ENCODE assay signal across 18 cellular contexts in genomic region chr1:109886827-109887226, GRCh38. TPM values are rescaled to one million over a fixed set of nuclear protein-coding genes. Genes with fewer than 3 reads are reported as not detected.
DNase-seq lines count a peak whose midpoint lies in the region; ATAC-seq and TF ChIP-seq lines count a peak whose summit lies in the region.
"Had no signal": no experiment of that assay in that cellular context is flagged by ENCODE, and none has a peak within 500 bp of the region (broad histone marks: within the 10 kb centered on the region; RNA-seq: fewer than 3 reads in every experiment).

No MANE protein-coding gene starts in this region.

- no TSS peak for BruUV-seq in MCF 10A (replicated peaks; lab: Mats Ljungman, UMichigan)

- peak overlapping the region in 10 of 11 experiments; percentile 51 to 81 (median 70); a peak in 19 of 22 replicates for H3K27ac ChIP-seq in BLaER1 treated with 17β-estradiol and CSF1 and Interleukin-3, amounts not matched to agents 10 nM and 100 nM
- H3K27ac ChIP-seq in Peyer's patch (peak overlapping the region in 1 of 4 donors; percentile 50), adrenal gland (no peak overlapping the region)
- H3K27ac ChIP-seq: cardiac muscle cell, SK-N-MC had no signal

- no peaks in the 10 kb centered on the region for H3K27me3 Mint-ChIP-seq in MCF 10A (ENCODE audit: insufficient read depth, unreplicated experiment)
- H3K27me3 Mint-ChIP-seq: activated CD4-positive, alpha-beta memory T cell treated with anti-CD3 and anti-CD28 coated beads for 36 hours had no signal

- TF ChIP-seq POLR2A in Peyer's patch (IDR thresholded peaks at IDR 0.05) (no peak), adrenal gland (IDR thresholded peaks at IDR 0.05) (no peak)

- intact Hi-C loops in adrenal gland (cut with DNase I): no loop called here
- intact Hi-C loops in MCF 10A (cut with micrococcal nuclease): no loop called here

- no peak for ATAC-seq in HG02970 (IDR thresholded peaks at IDR 0.05; ENCODE audit: low FRiP score, unreplicated experiment)
- ATAC-seq: right cardiac atrium had no signal

- no peaks in the 10 kb centered on the region for H4K20me1 ChIP-seq in BLaER1 treated with 17β-estradiol and CSF1 and Interleukin-3, amounts not matched to agents 10 nM and 100 nM

- in situ Hi-C loops in KBM-7 (cut with MboI; ENCODE audit: low pct_unique_long_range_greater_than_20kb, low sequenced_read_pairs) (no loop called here), GM13976 (cut with MboI; ENCODE audit: low sequenced_read_pairs, unreplicated experiment) (no loop called here)

- no peaks in the 10 kb centered on the region for H3K36me3 Mint-ChIP-seq in MCF 10A (ENCODE audit: insufficient read depth, unreplicated experiment)
- H3K36me3 Mint-ChIP-seq: activated CD4-positive, alpha-beta memory T cell treated with anti-CD3 and anti-CD28 coated beads for 36 hours had no signal

- TF ChIP-seq CTCF in Peyer's patch (IDR thresholded peaks at IDR 0.05) (no peak), adrenal gland (IDR thresholded peaks at IDR 0.05) (no peak), GM13976 (IDR thresholded peaks at IDR 0.05; ENCODE audit: borderline replicate concordance, control extremely low read depth, extremely low read depth, insufficient read depth, missing control alignments) (no peak), MCF 10A (IDR thresholded peaks at IDR 0.05; ENCODE audit: unreplicated experiment) (no peak)

- POLR2A ChIA-PET in MCF 10A (lab: Yijun Ruan, JAX): interaction anchor here (0.5 to 2.3 kb wide), 2 partner anchors 9 to 53 kb away, joined by 3 to 6 read pairs; no protein-coding TSS in a partner anchor

- peak overlapping the region; percentile 57 to 92 (median 82) for H3K4me2 ChIP-seq in BLaER1 treated with 17β-estradiol and CSF1 and Interleukin-3, amounts not matched to agents 10 nM and 100 nM

- peaks cover 20 to 65% (median 43%) of the 10 kb centered on the region in 10 experiments for H3K4me1 ChIP-seq in BLaER1 treated with 17β-estradiol and CSF1 and Interleukin-3, amounts not matched to agents 10 nM and 100 nM
- H3K4me1 ChIP-seq in Peyer's patch (peaks cover 0 to 20% (median 6%) of the 10 kb centered on the region in 4 donors), adrenal gland (replicated peaks in 1 of 2) (peaks cover 38 to 42% of the 10 kb centered on the region in 2 donors)

- peaks cover 18% of the 10 kb centered on the region for H3K4me1 Mint-ChIP-seq in MCF 10A (ENCODE audit: insufficient read depth, unreplicated experiment)

- H3K9me3 ChIP-seq in BLaER1 treated with 17β-estradiol and CSF1 and Interleukin-3, amounts not matched to agents 10 nM and 100 nM (replicated peaks in 1 of 11): no peaks in the 10 kb centered on the region
- H3K9me3 ChIP-seq in Peyer's patch (no peaks in the 10 kb centered on the region), adrenal gland (replicated peaks in 1 of 3) (no peaks in the 10 kb centered on the region)

- H3K9ac ChIP-seq in BLaER1 treated with 17β-estradiol and CSF1 and Interleukin-3, amounts not matched to agents 10 nM and 100 nM: peak overlapping the region in 8 of 11 experiments; percentile 7 to 70 (median 51); a peak in 10 of 22 replicates

- no peak overlapping the region for H3K27ac Mint-ChIP-seq in MCF 10A (ENCODE audit: low read depth, unreplicated experiment)
- H3K27ac Mint-ChIP-seq: activated CD4-positive, alpha-beta memory T cell treated with anti-CD3 and anti-CD28 coated beads for 36 hours had no signal

- no peak overlapping the region for H3K4me3 Mint-ChIP-seq in MCF 10A (ENCODE audit: unreplicated experiment)
- H3K4me3 Mint-ChIP-seq: activated CD4-positive, alpha-beta memory T cell treated with anti-CD3 and anti-CD28 coated beads for 36 hours had no signal

- CTCF ChIA-PET in MCF 10A (lab: Yijun Ruan, JAX): interaction anchor here (0.9 to 1.0 kb wide), 2 partner anchors 98 to 110 kb away, joined by 3 read pairs; partner anchors contain the start of gene AHCYL1

- no peak overlapping the region; a peak in 1 of 20 replicates for H3K4me3 ChIP-seq in BLaER1 treated with 17β-estradiol and CSF1 and Interleukin-3, amounts not matched to agents 10 nM and 100 nM
- no peak overlapping the region for H3K4me3 ChIP-seq in Peyer's patch
- H3K4me3 ChIP-seq in adrenal gland: no peak overlapping the region
- H3K4me3 ChIP-seq: cardiac muscle cell, SK-N-MC had no signal

- DNase-seq in KBM-7 (peak; percentile 48), Peyer's patch (peak in 2 of 3 donors; percentile 66 to 77), mesenteric fat pad (ENCODE audit: low spot score) (peak; percentile 60), adrenal gland (no peak), GM13976 (ENCODE audit: low spot score) (no peak), MCF 10A (ENCODE audit: unreplicated experiment) (no peak)
- DNase-seq: activated CD4-positive, alpha-beta memory T cell treated with anti-CD3 and anti-CD28 coated beads for 36 hours; activated T-cell treated with anti-CD3 and anti-CD28 coated beads, Interleukin-2, amount 50 U/mL, for 48 hours; Calu3; HCEC 1CT; NCI-H1436; NCI-H345; right cardiac atrium; stimulated activated CD4-positive, alpha-beta T cell treated with anti-CD3 and anti-CD28 coated beads, Interleukin-1b, Interleukin-23, amount 100 ng/mL, for 48 hours had no signal

- H3K9me3 Mint-ChIP-seq in MCF 10A (ENCODE audit: unreplicated experiment): no peaks in the 10 kb centered on the region
- H3K9me3 Mint-ChIP-seq: activated CD4-positive, alpha-beta memory T cell treated with anti-CD3 and anti-CD28 coated beads for 36 hours had no signal

- no peaks in the 10 kb centered on the region for H3K36me3 ChIP-seq in BLaER1 treated with 17β-estradiol and CSF1 and Interleukin-3, amounts not matched to agents 10 nM and 100 nM
- H3K36me3 ChIP-seq in Peyer's patch: no peaks in the 10 kb centered on the region
- no peaks in the 10 kb centered on the region for H3K36me3 ChIP-seq in adrenal gland (replicated peaks in 1 of 2)
- H3K36me3 ChIP-seq: cardiac muscle cell had no signal

- WGBS in adrenal gland, 4 donors: 73 to 84% (median 77%) methylated on average over 5 of the region's 5 CpGs

- H3K27me3 ChIP-seq in BLaER1 treated with 17β-estradiol and CSF1 and Interleukin-3, amounts not matched to agents 10 nM and 100 nM: no peaks in the 10 kb centered on the region; a peak in 1 of 22 replicates
- H3K27me3 ChIP-seq in Peyer's patch (no peaks in the 10 kb centered on the region), adrenal gland (no peaks in the 10 kb centered on the region)

RNA-seq across cellular contexts. Expression of gene CSF1, which starts 23.8 kb away (rescaled TPM):
- 10 to 100 TPM in 3 of 4 donors, 1 to 10 TPM in 1; 8.9 to 49.5 (median 26.6) TPM for total RNA-seq in Peyer's patch
- 228 TPM for total RNA-seq in mesenteric fat pad
- total RNA-seq in adrenal gland: 100 to 1,000 TPM in 6 of 8 donors, 10 to 100 TPM in 2; 34.9 to 295 (median 116) TPM
- polyA plus RNA-seq in adrenal gland: 10 to 100 TPM; 23.3 to 26.5 (median 24.5) TPM
- total RNA-seq in MCF 10A (2022): 6.3 and 11.7 TPM in 2 replicates

Comparison
In these comparisons a context has a peak if more than half of its experiments do, and no peak if none do; other contexts are left out.
1. H3K27ac ChIP-seq: peak in BLaER1 treated with 17β-estradiol and CSF1 and Interleukin-3, amounts not matched to agents 10 nM and 100 nM (10 of 11); none in adrenal gland (0 of 5).
2. DNase-seq: peak in KBM-7 (single experiment), Peyer's patch (2 of 3) and mesenteric fat pad (single experiment); none in adrenal gland (0 of 7), GM13976 (single experiment) and MCF 10A (single experiment).